In genomic region chr16:19486744-19487325, GRCh38 we compare ENCODE assay signal across 32 cellular contexts. TPM values are rescaled to one million over a fixed set of nuclear protein-coding genes. Genes with fewer than 3 reads are reported as not detected.
DNase-seq lines count a peak whose midpoint lies in the region; ATAC-seq and TF ChIP-seq lines count a peak whose summit lies in the region.
"Had no signal": no experiment of that assay in that cellular context is flagged by ENCODE, and none has a peak within 500 bp of the region (broad histone marks: within the 10 kb centered on the region; RNA-seq: fewer than 3 reads in every experiment).

No MANE protein-coding gene starts in this region.

- H4K20me1 ChIP-seq in osteoblast (ENCODE audit: insufficient read depth, low read length) = no peaks in the 10 kb centered on the region

- H3K4me1 Mint-ChIP-seq in CD8-positive, alpha-beta memory T cell = no peaks in the 10 kb centered on the region
- H3K4me1 Mint-ChIP-seq: central memory CD8-positive, alpha-beta T cell had no signal

- peak overlapping the region in 1 of 8 donors; percentile 4 for H3K27ac Mint-ChIP-seq in CD8-positive, alpha-beta memory T cell
- H3K27ac Mint-ChIP-seq: activated CD4-positive, alpha-beta memory T cell treated with anti-CD3 and anti-CD28 coated beads for 36 hours; activated naive CD4-positive, alpha-beta T cell treated with anti-CD3 and anti-CD28 coated beads for 36 hours had no signal

- TF ChIP-seq CTCF in colonic mucosa (IDR thresholded peaks at IDR 0.05) = no peak
- peak; percentile 5 for TF ChIP-seq CTCF in osteoblast (IDR thresholded peaks at IDR 0.05; ENCODE audit: extremely low read depth, low read depth, low read length)

- peak overlapping the region; percentile 82 for H3K27ac ChIP-seq in colonic mucosa
- H3K27ac ChIP-seq in osteoblast (ENCODE audit: low read depth, low read length) = no peak overlapping the region
- no peak overlapping the region for H3K27ac ChIP-seq in CD8-positive, alpha-beta memory T cell (ENCODE audit: low read depth, low read length)
- H3K27ac ChIP-seq: esophagus squamous epithelium, heart left ventricle, left ventricle myocardium inferior, neural progenitor cell, PC-9, thyroid gland, vagina had no signal

- no peaks in the 10 kb centered on the region for H3K36me3 Mint-ChIP-seq in CD8-positive, alpha-beta memory T cell
- H3K36me3 Mint-ChIP-seq: activated CD4-positive, alpha-beta memory T cell treated with anti-CD3 and anti-CD28 coated beads for 36 hours; neural progenitor cell had no signal

- intact Hi-C loops in colonic mucosa (cut with DNase I) = no loop called here

- H3K9ac ChIP-seq in colonic mucosa (ENCODE audit: low read depth in 2 of 2, low read length in 2 of 2) = no peak overlapping the region
- H3K9ac ChIP-seq: neural progenitor cell had no signal

- no peaks in the 10 kb centered on the region for H3K27me3 Mint-ChIP-seq in CD8-positive, alpha-beta memory T cell
- H3K27me3 Mint-ChIP-seq: activated CD4-positive, alpha-beta memory T cell treated with anti-CD3 and anti-CD28 coated beads for 36 hours; central memory CD8-positive, alpha-beta T cell had no signal

- peak; percentile 9 for DNase-seq in NCI-H146 (lab: John Stamatoyannopoulos, UW)
- DNase-seq in NCI-H146 treated with DMSO at 0.1 percent for 48 hours (lab: John Stamatoyannopoulos, UW; ENCODE audit: unreplicated experiment) = no peak
- DNase-seq in M059J (ENCODE audit: low read depth) = peak; percentile 26
- no peak for DNase-seq in colonic mucosa
- DNase-seq in osteoblast (ENCODE audit: insufficient read length, low spot score, missing footprints) = no peak
- DNase-seq in CD8-positive, alpha-beta memory T cell = no peak
- no peak for DNase-seq in activated CD8-positive, alpha-beta memory T cell treated with anti-CD3 and anti-CD28 coated beads, Interleukin-2, amount 50 U/mL, for 48 hours
- DNase-seq: activated CD4-positive, alpha-beta memory T cell treated with anti-CD3 and anti-CD28 coated beads for 36 hours; activated CD4-positive, CD25-positive, alpha-beta regulatory T cell treated with anti-CD3 and anti-CD28 coated beads, Interleukin-2, amount 50 U/mL, for 72 hours; activated naive CD4-positive, alpha-beta T cell treated with anti-CD3 and anti-CD28 coated beads for 36 hours; BE2C; dermis blood vessel endothelial cell; DMS79 treated with DMSO at 0.1 percent for 48 hours; esophagus squamous epithelium; foreskin melanocyte; heart left ventricle; islet precursor cell; left ventricle myocardium inferior; NCI-H1048; NCI-H1694 treated with DMSO at 0.1 percent for 48 hours; NCI-H2171; NCI-H510A; PC-9; stimulated activated CD4-positive, alpha-beta T cell treated with anti-CD3 and anti-CD28 coated beads, Interleukin-2, amount 100 ng/mL, for 48 hours; T-helper 2 cell; thyroid gland had no signal

- H3K4me2 ChIP-seq in osteoblast (ENCODE audit: insufficient read depth, low read length) = no peak overlapping the region
- H3K4me2 ChIP-seq: neural progenitor cell, PC-9 had no signal

- POLR2A ChIA-PET in CD8-positive, alpha-beta memory T cell (lab: Charles Lee) = no interaction called here

- no peak overlapping the region for H2AFZ ChIP-seq in osteoblast (ENCODE audit: low read length)
- H2AFZ ChIP-seq: neural progenitor cell, PC-9 had no signal

- no peak for ATAC-seq in HG03175 (IDR thresholded peaks at IDR 0.05; ENCODE audit: unreplicated experiment)
- ATAC-seq: heart left ventricle, Right ventricle myocardium inferior, sciatic nerve had no signal

- H3K9me3 ChIP-seq in colonic mucosa = no peaks in the 10 kb centered on the region
- H3K9me3 ChIP-seq in osteoblast (ENCODE audit: low read depth, low read length) = no peaks in the 10 kb centered on the region
- H3K9me3 ChIP-seq in CD8-positive, alpha-beta memory T cell (ENCODE audit: low read length) = no peaks in the 10 kb centered on the region
- H3K9me3 ChIP-seq: BE2C, esophagus squamous epithelium, heart left ventricle, left ventricle myocardium inferior, thyroid gland, vagina had no signal

- H3K27me3 ChIP-seq in colonic mucosa (no peaks in the 10 kb centered on the region), osteoblast (ENCODE audit: insufficient read depth, low read length) (no peaks in the 10 kb centered on the region)
- H3K27me3 ChIP-seq in CD8-positive, alpha-beta memory T cell (ENCODE audit: insufficient read depth, low read length, poor library complexity, severe bottlenecking) = no peaks in the 10 kb centered on the region
- H3K27me3 ChIP-seq: BE2C, esophagus squamous epithelium, neural progenitor cell, thyroid gland, vagina had no signal

- H3K36me3 ChIP-seq in colonic mucosa (no peaks in the 10 kb centered on the region), osteoblast (ENCODE audit: insufficient read depth, low read length) (no peaks in the 10 kb centered on the region)
- H3K36me3 ChIP-seq in CD8-positive, alpha-beta memory T cell (ENCODE audit: insufficient read depth, low read length) = no peaks in the 10 kb centered on the region
- H3K36me3 ChIP-seq: BE2C, esophagus squamous epithelium, heart left ventricle, left ventricle myocardium inferior, neural progenitor cell, thyroid gland, vagina had no signal

- H3K79me2 ChIP-seq in osteoblast (ENCODE audit: insufficient read depth, low read length) = no peaks in the 10 kb centered on the region

- CTCF ChIA-PET in CD8-positive, alpha-beta memory T cell (lab: Charles Lee) = no interaction called here

- H3K4me3 ChIP-seq in colonic mucosa (no peak overlapping the region), osteoblast (ENCODE audit: insufficient read depth, low read length) (no peak overlapping the region)
- H3K4me3 ChIP-seq in CD8-positive, alpha-beta memory T cell (ENCODE audit: low read length) = no peak overlapping the region
- H3K4me3 ChIP-seq: esophagus squamous epithelium, heart left ventricle, left ventricle myocardium inferior, neural progenitor cell, PC-9, thyroid gland, vagina had no signal

- no peaks in the 10 kb centered on the region for H3K9me3 Mint-ChIP-seq in CD8-positive, alpha-beta memory T cell
- H3K9me3 Mint-ChIP-seq: activated CD4-positive, alpha-beta memory T cell treated with anti-CD3 and anti-CD28 coated beads for 36 hours; activated naive CD4-positive, alpha-beta T cell treated with anti-CD3 and anti-CD28 coated beads for 36 hours; central memory CD8-positive, alpha-beta T cell; neural progenitor cell had no signal

- no peak overlapping the region for H3K4me3 Mint-ChIP-seq in CD8-positive, alpha-beta memory T cell
- H3K4me3 Mint-ChIP-seq: activated CD4-positive, alpha-beta memory T cell treated with anti-CD3 and anti-CD28 coated beads for 36 hours; activated naive CD4-positive, alpha-beta T cell treated with anti-CD3 and anti-CD28 coated beads for 36 hours; central memory CD8-positive, alpha-beta T cell; neural progenitor cell had no signal

- H3K4me1 ChIP-seq in colonic mucosa = no peaks in the 10 kb centered on the region
- H3K4me1 ChIP-seq in osteoblast (ENCODE audit: insufficient read depth, low read length) = no peaks in the 10 kb centered on the region
- no peaks in the 10 kb centered on the region for H3K4me1 ChIP-seq in CD8-positive, alpha-beta memory T cell (ENCODE audit: insufficient read depth, low read length)
- H3K4me1 ChIP-seq: BE2C, heart left ventricle, left ventricle myocardium inferior, thyroid gland, vagina had no signal

RNA-seq across cellular contexts. Expression of gene GDE1, which starts 35.1 kb away (rescaled TPM):
- 62.4 and 65.7 TPM in 2 replicates for total RNA-seq in M059J (2014; rRNA removed; shearing (Covaris generic))
- total RNA-seq in colonic mucosa = 100 to 1,000 TPM in 1 of 2 donors, 10 to 100 TPM in 1; 81.6 to 128 TPM
- total RNA-seq in osteoblast = 74.3 and 77.1 TPM in 2 replicates
- total RNA-seq in CD8-positive, alpha-beta memory T cell = 10 to 100 TPM; 27.9 to 30.5 TPM
- polyA plus RNA-seq in CD8-positive, alpha-beta memory T cell = 39.8 TPM

RNA-seq across cellular contexts. Expression of gene CCP110, which starts 36.9 kb away (rescaled TPM):
- 7.9 and 11.4 TPM in 2 replicates for total RNA-seq in M059J (2014; rRNA removed; shearing (Covaris generic))
- total RNA-seq in colonic mucosa = 10 to 100 TPM in 1 of 2 donors, 1 to 10 TPM in 1; 8.2 to 11.1 TPM
- 8.3 and 11.8 TPM in 2 replicates for total RNA-seq in osteoblast
- 10 to 100 TPM; 30.1 to 37.4 TPM for total RNA-seq in CD8-positive, alpha-beta memory T cell
- polyA plus RNA-seq in CD8-positive, alpha-beta memory T cell = 8.2 TPM

Comparison
In these comparisons a context has a peak if more than half of its experiments do, and no peak if none do; other contexts are left out.
1. DNase-seq: peak in NCI-H146 (single experiment) and M059J (single experiment); none in NCI-H146 treated with DMSO at 0.1 percent for 48 hours (single experiment), colonic mucosa (single experiment), osteoblast (single experiment), CD8-positive, alpha-beta memory T cell (0 of 5) and activated CD8-positive, alpha-beta memory T cell treated with anti-CD3 and anti-CD28 coated beads, Interleukin-2, amount 50 U/mL, for 48 hours (single experiment).